In the genomic region with DNA sequence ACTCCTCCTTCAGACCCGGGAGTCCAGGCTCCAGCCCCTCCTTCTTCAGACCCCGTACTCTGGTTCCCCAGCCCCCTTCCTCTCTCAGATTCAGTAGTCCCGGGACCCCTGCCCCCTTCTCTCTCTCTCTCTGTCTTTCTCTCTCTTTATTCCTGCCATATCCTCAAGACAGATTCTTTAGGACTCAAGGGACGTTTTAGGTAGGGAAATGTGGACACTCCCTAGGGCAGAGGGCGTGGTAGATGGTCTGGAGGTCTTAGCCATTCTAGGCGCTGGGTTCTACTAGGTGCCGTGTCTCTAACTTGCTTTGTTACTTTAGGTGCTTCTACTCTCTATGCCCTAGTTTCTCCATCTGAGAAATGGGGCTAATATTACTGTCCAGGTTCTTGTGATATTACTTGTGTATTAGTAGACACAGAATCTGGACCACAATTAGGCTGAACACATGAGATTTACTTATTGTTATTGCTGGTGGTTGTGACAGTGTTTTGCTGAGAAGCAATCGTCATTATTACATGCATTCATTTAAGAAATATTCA, we compare ENCODE assay signal across 22 cellular contexts. TPM values are rescaled to one million over a fixed set of nuclear protein-coding genes. Genes with fewer than 3 reads are reported as not detected.
DNase-seq lines count a peak whose midpoint lies in the region; ATAC-seq and TF ChIP-seq lines count a peak whose summit lies in the region.
"Had no signal": no experiment of that assay in that cellular context is flagged by ENCODE, and none has a peak within 500 bp of the region (broad histone marks: within the 10 kb centered on the region; RNA-seq: fewer than 3 reads in every experiment).

No MANE protein-coding gene starts in this region.

- TF ChIP-seq CTCF in MCF 10A (IDR thresholded peaks at IDR 0.05; ENCODE audit: unreplicated experiment) (no peak), breast epithelium (IDR thresholded peaks at IDR 0.05) (no peak), WTC11 (IDR thresholded peaks at IDR 0.05) (no peak), thoracic aorta (IDR thresholded peaks at IDR 0.05) (no peak)

- H3K4me1 Mint-ChIP-seq in MCF 10A (ENCODE audit: insufficient read depth, unreplicated experiment) (peaks cover 7% of the 10 kb centered on the region), WTC11 (peaks cover 33% of the 10 kb centered on the region), immature natural killer cell (peaks cover 78 to 83% of the 10 kb centered on the region in 2 donors)

- H3K27me3 ChIP-seq in breast epithelium (no peaks in the 10 kb centered on the region), thoracic aorta (replicated peaks; ENCODE audit: insufficient read depth) (no peaks in the 10 kb centered on the region)
- H3K27me3 ChIP-seq: testis had no signal

- DNase-seq in MCF 10A (ENCODE audit: unreplicated experiment) (no peak), breast epithelium (ENCODE audit: low spot score in 2 of 2) (no peak), WTC11 (ENCODE audit: low spot score) (no peak), immature natural killer cell (no peak), thoracic aorta (ENCODE audit: low spot score) (no peak), DMS79 treated with DMSO at 0.1 percent for 48 hours (lab: John Stamatoyannopoulos, UW) (no peak), hippocampal formation (lab: John Stamatoyannopoulos, UW) (no peak), RPMI8226 (no peak)
- DNase-seq: activated CD4-positive, alpha-beta T cell treated with anti-CD3 and anti-CD28 coated beads, Interleukin-2, amount 50 U/mL, for 48 hours; activated gamma-delta T cell treated with Interleukin-2 at 50 U/mL for 16 hours; AML-193; HCEC 1CT; islet precursor cell; KG1; midbrain; NCI-H1436 treated with DMSO at 0.1 percent for 48 hours had no signal

- H3K27ac Mint-ChIP-seq in MCF 10A (ENCODE audit: low read depth, unreplicated experiment) (peak overlapping the region; percentile 7), WTC11 (peak overlapping the region; percentile 77), immature natural killer cell (peak overlapping the region; percentile 86 to 98 (median 96))

- no peak overlapping the region for H3K4me3 ChIP-seq in breast epithelium
- H3K4me3 ChIP-seq in thoracic aorta, result peak overlapping the region; percentile 1
- H3K4me3 ChIP-seq: psoas muscle had no signal

- H3K27me3 Mint-ChIP-seq in MCF 10A (ENCODE audit: insufficient read depth, unreplicated experiment) (no peaks in the 10 kb centered on the region), WTC11 (ENCODE audit: low read depth) (no peaks in the 10 kb centered on the region; the same call in 1 of the 2 replicates), immature natural killer cell (ENCODE audit: low read depth in 3 of 3) (peaks cover 6 to 15% (median 7%) of the 10 kb centered on the region in 3 donors)

- H3K36me3 ChIP-seq in breast epithelium (no peaks in the 10 kb centered on the region), thoracic aorta (no peaks in the 10 kb centered on the region)

- no TSS peak for BruUV-seq in MCF 10A (replicated peaks; lab: Mats Ljungman, UMichigan)

- H3K9me3 ChIP-seq in breast epithelium (no peaks in the 10 kb centered on the region), thoracic aorta (no peaks in the 10 kb centered on the region)
- H3K9me3 ChIP-seq: psoas muscle, testis had no signal

- intact Hi-C loops in MCF 10A (cut with micrococcal nuclease), result no loop called here
- intact Hi-C loops in breast epithelium (cut with DNase I; ENCODE audit: low total_unique reads), result loop anchor here (2.0 kb wide), 1 partner anchor 46 kb away; no protein-coding TSS in a partner anchor

- CTCF ChIA-PET in MCF 10A (lab: Yijun Ruan, JAX), result interaction anchor here (0.8 kb wide), 2 partner anchors 386 to 390 kb away, joined by 3 read pairs; no protein-coding TSS in a partner anchor
- CTCF ChIA-PET in WTC11 (lab: Charles Lee), result interaction anchor here (0.7 to 1.6 kb wide), 10 partner anchors 10 to 266 kb away, joined by 3 to 11 read pairs (median 4); partner anchors contain the start of gene CLDND2

- ATAC-seq in WTC11 (no peak), thoracic aorta (ENCODE audit: insufficient number of reproducible peaks, low FRiP score, low read depth) (no peak)
- ATAC-seq: psoas muscle had no signal

- POLR2A ChIA-PET in MCF 10A (lab: Yijun Ruan, JAX) (no interaction called here), WTC11 (lab: Charles Lee) (interaction anchor here (0.5 to 1.0 kb wide), 4 partner anchors 24 to 52 kb away, joined by 3 to 13 read pairs (median 4); partner anchors contain the start of genes ETFB and VSIG10L)

- no peaks in the 10 kb centered on the region for H3K4me1 ChIP-seq in breast epithelium
- H3K4me1 ChIP-seq in thoracic aorta (ENCODE audit: control insufficient read depth in 1 of 2, low read depth in 2 of 2), result peaks cover 4 to 7% of the 10 kb centered on the region in 2 donors

- no peak for TF ChIP-seq POLR2A in breast epithelium (IDR thresholded peaks at IDR 0.05)

- H3K36me3 Mint-ChIP-seq in MCF 10A (ENCODE audit: insufficient read depth, unreplicated experiment) (no peaks in the 10 kb centered on the region), WTC11 (no peaks in the 10 kb centered on the region), immature natural killer cell (peaks cover 0 to 11% (median 7%) of the 10 kb centered on the region in 3 donors)

- H3K4me3 Mint-ChIP-seq in MCF 10A (ENCODE audit: unreplicated experiment) (no peak overlapping the region), WTC11 (peak overlapping the region; percentile 57), immature natural killer cell (peak overlapping the region; percentile 87 to 96 (median 92))

- no peak overlapping the region for H3K27ac ChIP-seq in breast epithelium
- no peak overlapping the region for H3K27ac ChIP-seq in thoracic aorta
- H3K27ac ChIP-seq: psoas muscle, testis had no signal

- H3K9me3 Mint-ChIP-seq in MCF 10A (ENCODE audit: unreplicated experiment), result no peaks in the 10 kb centered on the region
- no peaks in the 10 kb centered on the region for H3K9me3 Mint-ChIP-seq in WTC11
- H3K9me3 Mint-ChIP-seq in immature natural killer cell, result no peaks in the 10 kb centered on the region

TF ChIP-seq in WTC11, 78 proteins besides CTCF, POLR2A, EP300 and RAD21 (continues in another document):
- TF ChIP-seq HMGA2 (CRISPR knock-in tag; IDR thresholded peaks at IDR 0.05), result no peak
- no peak for TF ChIP-seq CBFB (CRISPR knock-in tag; IDR thresholded peaks at IDR 0.05; ENCODE audit: low read depth)
- TF ChIP-seq, protein P1, sequence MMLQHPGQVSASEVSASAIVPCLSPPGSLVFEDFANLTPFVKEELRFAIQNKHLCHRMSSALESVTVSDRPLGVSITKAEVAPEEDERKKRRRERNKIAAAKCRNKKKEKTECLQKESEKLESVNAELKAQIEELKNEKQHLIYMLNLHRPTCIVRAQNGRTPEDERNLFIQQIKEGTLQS (CRISPR knock-in tag; conservative IDR thresholded peaks at IDR 0.05), result no peak
- no peak for TF ChIP-seq NFYB (CRISPR knock-in tag; conservative IDR thresholded peaks at IDR 0.05; ENCODE audit: low read depth)
- TF ChIP-seq CREM (CRISPR knock-in tag; IDR thresholded peaks at IDR 0.05), result no peak
- TF ChIP-seq OVOL2 (CRISPR knock-in tag; IDR thresholded peaks at IDR 0.05; ENCODE audit: borderline replicate concordance), result no peak
- no peak for TF ChIP-seq ZNF512 (CRISPR knock-in tag; IDR thresholded peaks at IDR 0.05; ENCODE audit: borderline replicate concordance)
- no peak for TF ChIP-seq E2F4 (CRISPR knock-in tag; IDR thresholded peaks at IDR 0.05; ENCODE audit: borderline replicate concordance, low read depth)
- no peak for TF ChIP-seq JAZF1 (CRISPR knock-in tag; IDR thresholded peaks at IDR 0.05)
- TF ChIP-seq SMAD3 (CRISPR knock-in tag; IDR thresholded peaks at IDR 0.05; ENCODE audit: borderline replicate concordance), result no peak

RNA-seq across cellular contexts. Expression of gene C19orf84, which starts 0.8 kb away (rescaled TPM):
- total RNA-seq in MCF 10A (2022), result not detected in 2 replicates
- total RNA-seq in breast epithelium, result not detected
- total RNA-seq in WTC11 (2021), result 2.9 to 6.1 TPM (median 5.7 TPM) in 3 replicates
- 1 to 10 TPM in 2 of 3 donors, not detected in 1; 1.7 to 3.8 TPM for polyA plus RNA-seq in immature natural killer cell
- total RNA-seq in thoracic aorta, result 1 to 10 TPM in 1 of 2 donors, not detected in 1; 1.4 TPM
- total RNA-seq: glomerular endothelial cell; NCI-H460; psoas muscle; RPMI7951; T-helper 2 cell treated with Interferon-gamma antibody and Interleukin-4, amounts not matched to agents 100 ng/mL and 5 ng/mL, for 36 hours had no signal
- polyA plus RNA-seq: psoas muscle had no signal

RNA-seq across cellular contexts. Expression of gene LIM2, which starts 3.4 kb away (rescaled TPM):
- total RNA-seq in MCF 10A (2022), result not detected in 2 replicates
- total RNA-seq in breast epithelium, result not detected
- not detected in 3 replicates for total RNA-seq in WTC11 (2021)
- polyA plus RNA-seq in immature natural killer cell, result 10 to 100 TPM; 19.2 to 40.0 (median 37.9) TPM
- not detected for total RNA-seq in thoracic aorta
- total RNA-seq: glomerular endothelial cell, NCI-H460, psoas muscle, RPMI7951 had no signal
- polyA plus RNA-seq: psoas muscle had no signal

RNA-seq across cellular contexts. Expression of gene NKG7, which starts 18.7 kb away (rescaled TPM):
- not detected in 2 replicates for total RNA-seq in MCF 10A (2022)
- total RNA-seq in breast epithelium, result 1 to 10 TPM in 1 of 3 donors, not detected in 2; 2.1 TPM
- 0.53 to 0.63 TPM in 2 of 3 replicates, not detected in the other for total RNA-seq in WTC11 (2021)
- polyA plus RNA-seq in immature natural killer cell, result 1,000 to 10,000 TPM; 7,925 to 8,923 (median 8,385) TPM
- total RNA-seq in thoracic aorta, result 1 to 10 TPM in 1 of 2 donors, under 1 TPM in 1; 0.54 to 4.4 TPM
- total RNA-seq: glomerular endothelial cell, NCI-H460, RPMI7951 had no signal

RNA-seq across cellular contexts. Expression of gene CLDND2, which starts 22.3 kb away (rescaled TPM):
- total RNA-seq in MCF 10A (2022) (0.79 TPM in 1 of 2 replicates, not detected in the other), breast epithelium (not detected), WTC11 (2021) (1.7 to 2.1 TPM (median 1.9 TPM) in 3 replicates), thoracic aorta (not detected)
- under 1 TPM in 1 of 3 donors, not detected in 2; 0.83 TPM for polyA plus RNA-seq in immature natural killer cell
- total RNA-seq: glomerular endothelial cell, RPMI7951 had no signal

RNA-seq across cellular contexts. Expression of gene ETFB, which starts 25.0 kb away (rescaled TPM):
- total RNA-seq in MCF 10A (2022), result 109 and 114 TPM in 2 replicates
- total RNA-seq in breast epithelium, result 100 to 1,000 TPM in 1 of 3 donors, 10 to 100 TPM in 2; 60.7 to 214 (median 88.5) TPM
- 60.6 to 63.8 TPM (median 62.1 TPM) in 3 replicates for total RNA-seq in WTC11 (2021)
- 10 to 100 TPM; 49.9 to 74.4 (median 69.3) TPM for polyA plus RNA-seq in immature natural killer cell
- 10 to 100 TPM; 32.7 to 56.5 TPM for total RNA-seq in thoracic aorta

Comparison
In these comparisons a context has a peak if more than half of its experiments do, and no peak if none do; other contexts are left out.
1. H3K27ac Mint-ChIP-seq: peak in every context shown above with its lines; median percentile 96 in immature natural killer cell; 77 in WTC11; 7 in MCF 10A.